ENCODE assay signal across 33 cellular contexts in genomic region chr9:112615584-112616271, GRCh38.
"Had no signal": no experiment of that assay in that cellular context is flagged by ENCODE, and none has a peak within 500 bp of the region (broad histone marks: within the 10 kb centered on the region; RNA-seq: fewer than 3 reads in every experiment).

No MANE protein-coding gene starts in this region.

- FAIRE-seq: colon had no signal

- H2AFZ ChIP-seq: PC-9 had no signal

- DNase-seq: activated CD4-positive, alpha-beta memory T cell treated with anti-CD3 and anti-CD28 coated beads, Interleukin-2, amount 10 ng/mL, durations not matched to agents 7 days and 5 days; activated CD4-positive, alpha-beta T cell treated with anti-CD3 and anti-CD28 coated beads for 1 hour; activated CD4-positive, alpha-beta T cell treated with anti-CD3 and anti-CD28 coated beads for 48 hours; activated CD4-positive, CD25-positive, alpha-beta regulatory T cell; activated CD8-positive, alpha-beta memory T cell treated with anti-CD3 and anti-CD28 coated beads for 24 hours; activated CD8-positive, alpha-beta memory T cell treated with anti-CD3 and anti-CD28 coated beads, Interleukin-2, amount 10 ng/mL, durations not matched to agents 7 days and 5 days; activated CD8-positive, alpha-beta memory T cell treated with anti-CD3 and anti-CD28 coated beads, Interleukin-2, amount 50 U/mL, for 48 hours; activated effector memory CD4-positive, alpha-beta T cell treated with anti-CD3 and anti-CD28 coated beads, Interleukin-2, amount 50 U/mL, for 16 hours; activated naive CD4-positive, alpha-beta T cell; activated naive CD4-positive, alpha-beta T cell treated with anti-CD3 and anti-CD28 coated beads, Interleukin-2, amount 50 U/mL, for 16 hours; activated naive CD8-positive, alpha-beta T cell treated with anti-CD3 and anti-CD28 coated beads for 36 hours; activated T-cell treated with anti-CD3 and anti-CD28 coated beads, Interleukin-2, amount 50 U/mL, for 48 hours; amniotic stem cell; aorta; brain microvascular endothelial cell; central memory CD4-positive, alpha-beta T cell; NCI-H1048; NCI-H1105 treated with DMSO at 0.1 percent for 48 hours; NCI-H1436; NCI-H1694; NCI-H1930; NCI-H2081 treated with DMSO at 0.1 percent for 48 hours; NCI-H226; NCI-H446 treated with DMSO at 0.1 percent for 48 hours; NCI-H524; NCI-H69; PC-9; SIG-M5; T1000; WERI-Rb-1 had no signal

- H3K27me3 ChIP-seq: brain microvascular endothelial cell had no signal

- ATAC-seq: activated CD8-positive, alpha-beta memory T cell treated with anti-CD3 and anti-CD28 coated beads, Interleukin-2, amount 10 ng/mL, durations not matched to agents 7 days and 5 days; Right ventricle myocardium inferior had no signal

- H3K4me2 ChIP-seq: PC-9 had no signal

- H3K27ac ChIP-seq: brain microvascular endothelial cell, PC-9, RWPE1, WERI-Rb-1 had no signal

- H3K4me3 ChIP-seq: PC-9 had no signal

- H3K36me3 ChIP-seq: brain microvascular endothelial cell had no signal
